26 cellular contexts compared by ENCODE assay signal in genomic region chr1:5478156-5478695, GRCh38.
DNase-seq lines count a peak whose midpoint lies in the region; ATAC-seq, FAIRE-seq and TF ChIP-seq lines count a peak whose summit lies in the region.
"Had no signal": no experiment of that assay in that cellular context is flagged by ENCODE, and none has a peak within 500 bp of the region (broad histone marks: within the 10 kb centered on the region; RNA-seq: fewer than 3 reads in every experiment).

No MANE protein-coding gene starts in this region.

- H3K36me3 ChIP-seq in pancreas = no peaks in the 10 kb centered on the region
- no peaks in the 10 kb centered on the region for H3K36me3 ChIP-seq in smooth muscle cell (ENCODE audit: low read depth)
- H3K36me3 ChIP-seq: BE2C, BLaER1 had no signal

- H3K4me3 ChIP-seq in pancreas = no peak overlapping the region
- H3K4me3 ChIP-seq in smooth muscle cell = no peak overlapping the region
- H3K4me3 ChIP-seq: BLaER1, GM12878 had no signal

- H3F3A ChIP-seq in smooth muscle cell (ENCODE audit: low read depth) = no peaks in the 10 kb centered on the region

- H3K9me3 Mint-ChIP-seq in glutamatergic neuron (ENCODE audit: unreplicated experiment) = peaks cover 17% of the 10 kb centered on the region
- H3K9me3 Mint-ChIP-seq: CD4-positive, alpha-beta memory T cell; CD8-positive, alpha-beta memory T cell had no signal

- no peaks in the 10 kb centered on the region for H4K20me1 ChIP-seq in smooth muscle cell (ENCODE audit: low read depth)
- H4K20me1 ChIP-seq: BLaER1 had no signal

- no peak for FAIRE-seq in pancreas (lab: Jason Lieb, UNC)
- FAIRE-seq: A204.1, GM12878, GM12892, GM18507 had no signal

- H3K27me3 Mint-ChIP-seq in glutamatergic neuron (ENCODE audit: unreplicated experiment) = peaks cover 9% of the 10 kb centered on the region

- no peaks in the 10 kb centered on the region for H3K4me1 Mint-ChIP-seq in glutamatergic neuron (ENCODE audit: low read depth, unreplicated experiment)
- H3K4me1 Mint-ChIP-seq: CD14-positive monocyte had no signal

- no peaks in the 10 kb centered on the region for H3K27me3 ChIP-seq in pancreas
- peaks cover 8% of the 10 kb centered on the region for H3K27me3 ChIP-seq in smooth muscle cell (ENCODE audit: low read depth)
- H3K27me3 ChIP-seq: BE2C, BLaER1 had no signal

- DNase-seq in SHP77 treated with DMSO at 0.1 percent for 48 hours (lab: John Stamatoyannopoulos, UW) (peak; percentile 13), caudate nucleus (lab: John Stamatoyannopoulos, UW) (no peak), pancreas (peak in 3 of 6 donors; percentile 26 to 59 (median 56)), NCI-H510A (lab: John Stamatoyannopoulos, UW) (no peak), glutamatergic neuron (no peak), smooth muscle cell (lab: John Stamatoyannopoulos, UW; ENCODE audit: unreplicated experiment) (no peak)
- DNase-seq: 8988T; ACHN; BE2C; CD4-positive, alpha-beta memory T cell; CD4-positive, CD25-positive, alpha-beta regulatory T cell; CD8-positive, alpha-beta memory T cell; COR-L47; DMS 273 treated with DMSO at 0.1 percent for 48 hours; DMS53; DMS79; DND-41; EL; GDM1 had no signal

- peaks cover 13% of the 10 kb centered on the region for H3K36me3 Mint-ChIP-seq in glutamatergic neuron (ENCODE audit: unreplicated experiment)
- H3K36me3 Mint-ChIP-seq: CD14-positive monocyte; CD4-positive, alpha-beta memory T cell; CD4-positive, CD25-positive, alpha-beta regulatory T cell; CD8-positive, alpha-beta memory T cell had no signal

- H3K79me2 ChIP-seq in smooth muscle cell (ENCODE audit: low read depth) = no peaks in the 10 kb centered on the region

- no peak overlapping the region for H3K9ac ChIP-seq in smooth muscle cell (ENCODE audit: low read depth)
- H3K9ac ChIP-seq: BLaER1 had no signal

- H3K27ac ChIP-seq in caudate nucleus (ENCODE audit: low read depth, low read length) (peak overlapping the region; percentile 20), pancreas (peak overlapping the region; percentile 47 to 59 (median 54)), smooth muscle cell (ENCODE audit: low read depth) (no peak overlapping the region)
- H3K27ac ChIP-seq: BLaER1 had no signal

- H3K4me2 ChIP-seq in smooth muscle cell = no peak overlapping the region
- H3K4me2 ChIP-seq: BLaER1 had no signal

- intact Hi-C loops in pancreas (cut with DNase I) = no loop called here

- ATAC-seq in pancreas = peak; percentile 22 to 70 (median 50)
- no peak for ATAC-seq in HG03432 (IDR thresholded peaks at IDR 0.05; ENCODE audit: unreplicated experiment)
- ATAC-seq: GM12878 had no signal

- WGBS in pancreas, 2 donors = 33 to 37% methylated on average over 6 of the region's 6 CpGs
- WGBS in smooth muscle cell (ENCODE audit: low lambda C conversion rate) = 82% methylated on average over 6 of the region's 6 CpGs

- H3K4me3 Mint-ChIP-seq in glutamatergic neuron (ENCODE audit: unreplicated experiment) = no peak overlapping the region
- H3K4me3 Mint-ChIP-seq: CD14-positive monocyte; CD4-positive, alpha-beta memory T cell; CD4-positive, CD25-positive, alpha-beta regulatory T cell; CD8-positive, alpha-beta memory T cell had no signal

- TF ChIP-seq CTCF in pancreas (IDR thresholded peaks at IDR 0.05) (no peak), glutamatergic neuron (IDR thresholded peaks at IDR 0.05; ENCODE audit: partially characterized antibody, unreplicated experiment) (no peak), smooth muscle cell (IDR thresholded peaks at IDR 0.05; ENCODE audit: borderline replicate concordance, insufficient read depth, poor library complexity, severe bottlenecking) (no peak)

- no peaks in the 10 kb centered on the region for H3K4me1 ChIP-seq in pancreas
- no peaks in the 10 kb centered on the region for H3K4me1 ChIP-seq in smooth muscle cell (ENCODE audit: low read depth)
- H3K4me1 ChIP-seq: BE2C had no signal

- H2AFZ ChIP-seq in smooth muscle cell (ENCODE audit: low read depth) = no peak overlapping the region

- H3K27ac Mint-ChIP-seq in glutamatergic neuron (ENCODE audit: unreplicated experiment) = no peak overlapping the region
- H3K27ac Mint-ChIP-seq: CD14-positive monocyte; CD4-positive, CD25-positive, alpha-beta regulatory T cell had no signal

- H3K9me3 ChIP-seq in pancreas (no peaks in the 10 kb centered on the region), smooth muscle cell (replicated peaks; ENCODE audit: low read depth) (no peaks in the 10 kb centered on the region)
- H3K9me3 ChIP-seq: BE2C, BLaER1 had no signal
